18 cellular contexts compared by ENCODE assay signal in the genomic region with DNA sequence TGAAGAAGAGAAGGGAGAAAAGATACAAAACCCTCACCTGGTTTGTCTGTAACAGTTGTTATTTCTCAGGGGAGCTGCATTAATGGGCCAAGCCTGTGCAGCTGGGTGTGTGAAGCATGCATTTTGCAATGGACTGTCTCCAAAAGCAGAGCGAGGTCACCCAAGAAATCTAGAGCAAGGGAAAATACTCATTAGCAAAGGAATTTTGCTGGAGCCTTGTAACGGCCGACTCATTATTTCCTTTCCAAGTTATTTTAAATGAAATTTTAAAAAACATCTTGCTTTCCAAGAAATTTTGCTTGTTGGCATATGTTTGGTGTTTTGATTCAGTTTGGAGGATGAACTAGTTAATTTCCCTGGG. TPM values are rescaled to one million over a fixed set of nuclear protein-coding genes. Genes with fewer than 3 reads are reported as not detected.
DNase-seq lines count a peak whose midpoint lies in the region; ATAC-seq and TF ChIP-seq lines count a peak whose summit lies in the region.
"Had no signal": no experiment of that assay in that cellular context is flagged by ENCODE, and none has a peak within 500 bp of the region (broad histone marks: within the 10 kb centered on the region; RNA-seq: fewer than 3 reads in every experiment).

No MANE protein-coding gene starts in this region.

- H3K27me3 ChIP-seq in heart left ventricle (peaks cover 0 to 12% (median 5%) of the 10 kb centered on the region in 9 donors), mesenchymal stem cell (ENCODE audit: control insufficient read depth in 1 of 2, insufficient read depth in 1 of 2, low read length in 2 of 2) (no peaks in the 10 kb centered on the region)

- no peak for ATAC-seq in heart left ventricle
- no peak for ATAC-seq in left ventricle myocardium superior

- H3K36me3 ChIP-seq in heart left ventricle: peaks cover 0 to 12% (median 0%) of the 10 kb centered on the region in 9 donors
- H3K36me3 ChIP-seq in mesenchymal stem cell (ENCODE audit: control insufficient read depth in 1 of 2, insufficient read depth in 2 of 2, low read depth in 1 of 2, low read length in 2 of 2): peaks cover 9 to 19% of the 10 kb centered on the region in 2 experiments

- H4K91ac ChIP-seq in mesenchymal stem cell (ENCODE audit: low read length): no peak overlapping the region

- no peak overlapping the region for H3K14ac ChIP-seq in mesenchymal stem cell (ENCODE audit: low read length in 2 of 2)

- H3K27ac Mint-ChIP-seq in type B pancreatic cell: peak overlapping the region; percentile 38
- H3K27ac Mint-ChIP-seq: activated naive CD8-positive, alpha-beta T cell treated with anti-CD3 and anti-CD28 coated beads, Interleukin-2, amount 10 ng/mL, durations not matched to agents 7 days and 5 days had no signal

- TF ChIP-seq CTCF in heart left ventricle (IDR thresholded peaks at IDR 0.05): no peak
- no peak for TF ChIP-seq CTCF in type B pancreatic cell (conservative IDR thresholded peaks at IDR 0.05)

- peaks cover 33% of the 10 kb centered on the region for H3K4me1 Mint-ChIP-seq in type B pancreatic cell (ENCODE audit: unreplicated experiment)

- H2BK15ac ChIP-seq in mesenchymal stem cell (ENCODE audit: low read depth, poor library complexity, severe bottlenecking): no peak overlapping the region

- whole genome bisulfite sequencing in heart left ventricle, 4 donors: 30 to 63% (median 51%) methylated on average over 3 of the region's 3 CpGs
- 43% methylated on average over 1 of the region's 3 CpGs for WGBS in mesenchymal stem cell

- no peak overlapping the region for H2AK5ac ChIP-seq in mesenchymal stem cell (ENCODE audit: low read length, severe bottlenecking)

- peak overlapping the region; percentile 14 for H3K9ac ChIP-seq in mesenchymal stem cell (ENCODE audit: low read length)

- peak overlapping the region; percentile 95 for H3K4me3 Mint-ChIP-seq in type B pancreatic cell
- H3K4me3 Mint-ChIP-seq: activated naive CD8-positive, alpha-beta T cell treated with anti-CD3 and anti-CD28 coated beads, Interleukin-2, amount 10 ng/mL, durations not matched to agents 7 days and 5 days had no signal

- no peak overlapping the region for H3K27ac ChIP-seq in heart left ventricle
- H3K27ac ChIP-seq in mesenchymal stem cell (ENCODE audit: low read length, poor library complexity, severe bottlenecking): no peak overlapping the region

- H3K4me1 ChIP-seq in heart left ventricle (peaks cover 0 to 64% (median 24%) of the 10 kb centered on the region in 12 donors), mesenchymal stem cell (ENCODE audit: control insufficient read depth, insufficient read depth, low read depth, low read length) (peaks cover 14% of the 10 kb centered on the region)
- H3K4me1 ChIP-seq: Caco-2 had no signal

- H3K9me3 ChIP-seq in heart left ventricle (no peaks in the 10 kb centered on the region), mesenchymal stem cell (ENCODE audit: control insufficient read depth, low read length) (no peaks in the 10 kb centered on the region)
- H3K9me3 ChIP-seq: Caco-2 had no signal

- H3K4me2 ChIP-seq in mesenchymal stem cell (ENCODE audit: low read length, poor library complexity, severe bottlenecking): no peak overlapping the region

- no peak overlapping the region for H3K4ac ChIP-seq in mesenchymal stem cell (ENCODE audit: low read depth in 1 of 2, low read length in 2 of 2)

- peak overlapping the region in 1 of 2 experiments; percentile 1 for H3K23ac ChIP-seq in mesenchymal stem cell (ENCODE audit: low read length in 2 of 2)

- H2BK5ac ChIP-seq in mesenchymal stem cell (ENCODE audit: low read depth, low read length, poor library complexity, severe bottlenecking): no peak overlapping the region

- peaks cover 23% of the 10 kb centered on the region for H3K79me1 ChIP-seq in mesenchymal stem cell (replicated peaks; ENCODE audit: low read length, poor library complexity, severe bottlenecking)

- no peak overlapping the region for H2AFZ ChIP-seq in mesenchymal stem cell (ENCODE audit: low read depth, low read length)

- no peaks in the 10 kb centered on the region for H3K9me3 Mint-ChIP-seq in type B pancreatic cell
- H3K9me3 Mint-ChIP-seq: activated naive CD8-positive, alpha-beta T cell treated with anti-CD3 and anti-CD28 coated beads, Interleukin-2, amount 10 ng/mL, durations not matched to agents 7 days and 5 days had no signal

- H2BK120ac ChIP-seq in mesenchymal stem cell (ENCODE audit: low read depth, low read length): no peak overlapping the region

- intact Hi-C loops in heart left ventricle (cut with DNase I): loop anchor here in 9 of 10 donors (5.0 to 10.0 kb wide), 11 partner anchors 42 to 340 kb away; no protein-coding TSS in a partner anchor
- intact Hi-C loops in left ventricle myocardium superior (cut with micrococcal nuclease): no loop called here

- H3K27me3 Mint-ChIP-seq in type B pancreatic cell: peaks cover 18% of the 10 kb centered on the region

- no peak for DNase-seq in heart left ventricle
- no peak for DNase-seq in left ventricle myocardium superior
- DNase-seq in dedifferentiated amniotic fluid mesenchymal stem cell (ENCODE audit: extremely low spot score): peak; percentile 46
- DNase-seq in mesenchymal stem cell: peak; percentile 50
- peak; percentile 13 for DNase-seq in type B pancreatic cell (ENCODE audit: extremely low spot score, unreplicated experiment)
- DNase-seq in HuH-7.5 (ENCODE audit: low spot score): no peak
- DNase-seq in NCI-H2227 treated with DMSO at 0.1 percent for 48 hours (lab: John Stamatoyannopoulos, UW): no peak
- DNase-seq in HK-2 (ENCODE audit: unreplicated experiment): no peak
- DNase-seq: activated CD4-positive, alpha-beta T cell treated with anti-CD3 and anti-CD28 coated beads for 1 hour; activated naive CD8-positive, alpha-beta T cell treated with anti-CD3 and anti-CD28 coated beads, Interleukin-2, amount 10 ng/mL, durations not matched to agents 7 days and 5 days; Caco-2; dorsolateral prefrontal cortex; Karpas-422; NCI-H187 treated with DMSO at 0.1 percent for 48 hours; NCI-H774; retina; stimulated activated naive CD4-positive, alpha-beta T cell treated with Interleukin-2 at 50 U/mL for 16 hours; T-helper 1 cell had no signal

- no peak overlapping the region for H2BK12ac ChIP-seq in mesenchymal stem cell (ENCODE audit: low read length in 2 of 2)

- TF ChIP-seq POLR2A in heart left ventricle (IDR thresholded peaks at IDR 0.05): no peak

- peak overlapping the region in 10 of 12 donors; percentile 13 to 94 (median 72) for H3K4me3 ChIP-seq in heart left ventricle
- H3K4me3 ChIP-seq in mesenchymal stem cell (ENCODE audit: insufficient read depth in 1 of 2, low read depth in 1 of 2, low read length in 2 of 2): peak overlapping the region in 1 of 2 experiments; percentile 94

- no peak overlapping the region for H4K8ac ChIP-seq in mesenchymal stem cell (ENCODE audit: low read length)

- no peak overlapping the region for H3K18ac ChIP-seq in mesenchymal stem cell (ENCODE audit: low read depth in 1 of 2, low read length in 2 of 2)

- peaks cover 24% of the 10 kb centered on the region for H3K36me3 Mint-ChIP-seq in type B pancreatic cell
- H3K36me3 Mint-ChIP-seq: activated naive CD8-positive, alpha-beta T cell treated with anti-CD3 and anti-CD28 coated beads, Interleukin-2, amount 10 ng/mL, durations not matched to agents 7 days and 5 days had no signal

RNA-seq across cellular contexts. Expression of gene S1PR3, which starts 3.5 kb away (rescaled TPM):
- total RNA-seq in heart left ventricle (10 to 100 TPM in 7 of 9 donors, 1 to 10 TPM in 2; 7.4 to 50.3 (median 29.6) TPM), left ventricle myocardium superior (19.8 TPM), type B pancreatic cell (ENCODE audit: low replicate concordance) (9.3 and 37.9 TPM in 2 replicates)
- polyA plus RNA-seq in heart left ventricle: 10 to 100 TPM; 13.9 to 14.1 TPM
- 71.1 TPM for polyA plus RNA-seq in mesenchymal stem cell (2013, experiment 1 of 2)
- 71.6 TPM for polyA plus RNA-seq in mesenchymal stem cell (2013, experiment 2 of 2)

Comparison
In these comparisons a context has a peak if more than half of its experiments do, and no peak if none do; other contexts are left out.
1. DNase-seq: peak in dedifferentiated amniotic fluid mesenchymal stem cell (single experiment), mesenchymal stem cell (single experiment) and type B pancreatic cell (single experiment); none in heart left ventricle (0 of 5), left ventricle myocardium superior (single experiment), HuH-7.5 (single experiment), NCI-H2227 treated with DMSO at 0.1 percent for 48 hours (single experiment) and HK-2 (single experiment).